13 cellular contexts compared by ENCODE assay signal in the genomic region with DNA sequence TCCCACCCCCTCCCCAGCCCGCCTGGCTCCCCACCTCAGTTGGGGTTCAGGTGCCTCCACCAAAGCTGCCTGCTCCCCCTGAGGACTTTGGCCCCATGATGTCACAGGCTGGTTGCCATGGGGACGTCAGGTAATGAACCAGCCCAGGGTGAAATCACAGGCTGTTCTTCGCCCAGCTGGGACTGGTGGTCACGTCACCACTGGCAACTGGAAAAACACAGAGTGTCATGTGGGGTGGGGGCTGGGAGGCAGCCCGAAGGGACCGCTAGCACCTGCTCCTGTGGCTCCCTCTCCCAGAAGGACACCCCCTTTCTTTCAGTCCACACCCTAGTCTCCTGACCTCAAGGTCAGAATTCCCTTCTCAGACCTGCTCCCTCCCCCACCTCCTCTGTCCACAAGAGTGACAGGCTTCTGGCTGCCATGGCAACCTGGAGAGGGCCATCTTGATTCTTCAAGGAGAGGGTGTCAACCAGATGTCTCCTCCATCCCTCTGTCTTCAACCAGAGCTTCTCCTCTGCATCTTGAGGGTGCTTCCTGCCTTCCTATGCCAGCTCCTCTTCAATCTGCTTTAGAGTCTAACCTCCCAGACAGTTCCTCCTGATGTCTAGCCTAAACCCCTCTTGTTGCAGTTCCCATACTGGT. TPM values are rescaled to one million over a fixed set of nuclear protein-coding genes. Genes with fewer than 3 reads are reported as not detected.
DNase-seq lines count a peak whose midpoint lies in the region; ATAC-seq, FAIRE-seq and TF ChIP-seq lines count a peak whose summit lies in the region.
"Had no signal": no experiment of that assay in that cellular context is flagged by ENCODE, and none has a peak within 500 bp of the region (broad histone marks: within the 10 kb centered on the region; RNA-seq: fewer than 3 reads in every experiment).

No MANE protein-coding gene starts in this region.

- DNase-seq in DMS153 (lab: John Stamatoyannopoulos, UW) (peak; percentile 60), DMS153 treated with DMSO at 0.1 percent for 48 hours (lab: John Stamatoyannopoulos, UW; ENCODE audit: unreplicated experiment) (no peak), Karpas-422 (peak; percentile 62), bronchial epithelial cell (ENCODE audit: low read depth) (peak; percentile 57), Kasumi-1 (lab: John Stamatoyannopoulos, UW) (no peak), GM20000 (ENCODE audit: low spot score) (no peak), suprapubic skin (ENCODE audit: low spot score in 2 of 2) (no peak)
- DNase-seq in naive thymus-derived CD4-positive, alpha-beta T cell, result no peak
- DNase-seq: 8988T; activated T-cell treated with anti-CD3 and anti-CD28 coated beads, Interleukin-2, amount 50 U/mL, for 24 hours; NCI-H1105; SW 1271 had no signal

- H3K27me3 ChIP-seq in Karpas-422 (ENCODE audit: low read length), result no peaks in the 10 kb centered on the region
- no peaks in the 10 kb centered on the region for H3K27me3 ChIP-seq in bronchial epithelial cell (ENCODE audit: control insufficient read depth, insufficient read depth, low read length)
- H3K27me3 ChIP-seq in naive thymus-derived CD4-positive, alpha-beta T cell (ENCODE audit: control insufficient read depth in 2 of 2, insufficient read depth in 2 of 2, low read length in 2 of 2), result no peaks in the 10 kb centered on the region
- no peaks in the 10 kb centered on the region for H3K27me3 ChIP-seq in suprapubic skin

- H3K4me3 ChIP-seq in Karpas-422 (ENCODE audit: low read length), result no peak overlapping the region
- no peak overlapping the region for H3K4me3 ChIP-seq in bronchial epithelial cell (ENCODE audit: low read depth, low read length)
- no peak overlapping the region for H3K4me3 ChIP-seq in naive thymus-derived CD4-positive, alpha-beta T cell (ENCODE audit: low read length)
- no peak overlapping the region for H3K4me3 ChIP-seq in suprapubic skin
- H3K4me3 ChIP-seq: prostate gland had no signal

- peaks cover 11 to 50% (median 13%) of the 10 kb centered on the region in 7 donors for H3K4me1 Mint-ChIP-seq in naive thymus-derived CD4-positive, alpha-beta T cell

- H3K4me1 ChIP-seq in Karpas-422 (ENCODE audit: low read length), result peaks cover 21% of the 10 kb centered on the region
- H3K4me1 ChIP-seq in naive thymus-derived CD4-positive, alpha-beta T cell (ENCODE audit: control insufficient read depth in 2 of 2, insufficient read depth in 2 of 2, low read length in 2 of 2), result peaks cover 0 to 17% of the 10 kb centered on the region in 2 donors
- H3K4me1 ChIP-seq in suprapubic skin, result peaks cover 15% of the 10 kb centered on the region
- H3K4me1 ChIP-seq: prostate gland had no signal

- H3K36me3 Mint-ChIP-seq in naive thymus-derived CD4-positive, alpha-beta T cell, result no peaks in the 10 kb centered on the region

- no peaks in the 10 kb centered on the region for H3K9me2 ChIP-seq in Karpas-422 (replicated peaks; ENCODE audit: insufficient read depth, low read length)

- no peaks in the 10 kb centered on the region for H3K9me3 ChIP-seq in Karpas-422 (ENCODE audit: low read length)
- no peaks in the 10 kb centered on the region for H3K9me3 ChIP-seq in naive thymus-derived CD4-positive, alpha-beta T cell (ENCODE audit: control insufficient read depth in 2 of 3, low read length in 3 of 3)
- H3K9me3 ChIP-seq in suprapubic skin, result no peaks in the 10 kb centered on the region
- H3K9me3 ChIP-seq: prostate gland had no signal

- no peak for TF ChIP-seq CTCF in bronchial epithelial cell (IDR thresholded peaks at IDR 0.05; ENCODE audit: insufficient read depth, low read length, severe bottlenecking)
- no peak for TF ChIP-seq CTCF in GM20000 (IDR thresholded peaks at IDR 0.05; ENCODE audit: extremely low read depth, missing control alignments)
- TF ChIP-seq CTCF in suprapubic skin (IDR thresholded peaks at IDR 0.05), result no peak

- no peak for FAIRE-seq in bronchial epithelial cell (lab: Jason Lieb, UNC)

- H3K36me3 ChIP-seq in Karpas-422 (ENCODE audit: insufficient read depth, low read length) (no peaks in the 10 kb centered on the region), bronchial epithelial cell (ENCODE audit: control insufficient read depth, insufficient read depth, low read length) (no peaks in the 10 kb centered on the region), suprapubic skin (no peaks in the 10 kb centered on the region)
- H3K36me3 ChIP-seq in naive thymus-derived CD4-positive, alpha-beta T cell (ENCODE audit: control insufficient read depth in 2 of 3, insufficient read depth in 3 of 3, low read length in 3 of 3), result no peaks in the 10 kb centered on the region
- H3K36me3 ChIP-seq: prostate gland had no signal

- POLR2A ChIA-PET in naive thymus-derived CD4-positive, alpha-beta T cell (lab: Charles Lee), result no interaction called here

- H3K27me3 Mint-ChIP-seq in naive thymus-derived CD4-positive, alpha-beta T cell, result peaks cover 0 to 40% (median 8%) of the 10 kb centered on the region in 5 donors

- no peak overlapping the region for H2AFZ ChIP-seq in Karpas-422 (ENCODE audit: low read length)

- H3K4me3 Mint-ChIP-seq in naive thymus-derived CD4-positive, alpha-beta T cell, result peak overlapping the region in 1 of 10 donors; percentile 12
- H3K4me3 Mint-ChIP-seq: activated T-cell treated with anti-CD3 and anti-CD28 coated beads, Interleukin-2, amount 50 U/mL, for 24 hours had no signal

- H3K79me2 ChIP-seq in Karpas-422 (ENCODE audit: low read length), result no peaks in the 10 kb centered on the region

- CTCF ChIA-PET in naive thymus-derived CD4-positive, alpha-beta T cell (lab: Charles Lee), result no interaction called here

- peak overlapping the region in 1 of 9 donors; percentile 43 for H3K27ac Mint-ChIP-seq in naive thymus-derived CD4-positive, alpha-beta T cell
- H3K27ac Mint-ChIP-seq: activated T-cell treated with anti-CD3 and anti-CD28 coated beads, Interleukin-2, amount 50 U/mL, for 24 hours had no signal

- 66% methylated on average over 2 of the region's 6 CpGs for WGBS in suprapubic skin

- peak; percentile 12 for ATAC-seq in naive thymus-derived CD4-positive, alpha-beta T cell

- H3K9ac ChIP-seq in Karpas-422 (ENCODE audit: low read length), result no peak overlapping the region

- no peak overlapping the region for H3K4me2 ChIP-seq in Karpas-422 (ENCODE audit: low read depth, low read length, poor library complexity, severe bottlenecking)

- no peaks in the 10 kb centered on the region for H4K20me1 ChIP-seq in Karpas-422 (ENCODE audit: insufficient read depth, low read depth, low read length)

- TF ChIP-seq POLR2A in suprapubic skin (IDR thresholded peaks at IDR 0.05), result no peak

- H3K9me3 Mint-ChIP-seq in naive thymus-derived CD4-positive, alpha-beta T cell, result no peaks in the 10 kb centered on the region
- H3K9me3 Mint-ChIP-seq: activated T-cell treated with anti-CD3 and anti-CD28 coated beads, Interleukin-2, amount 50 U/mL, for 24 hours had no signal

- no peak overlapping the region for H3K27ac ChIP-seq in Karpas-422 (ENCODE audit: low read length)
- no peak overlapping the region for H3K27ac ChIP-seq in naive thymus-derived CD4-positive, alpha-beta T cell (ENCODE audit: low read depth, low read length)
- H3K27ac ChIP-seq in suprapubic skin, result no peak overlapping the region
- H3K27ac ChIP-seq: prostate gland had no signal

- intact Hi-C loops in naive thymus-derived CD4-positive, alpha-beta T cell (cut with micrococcal nuclease), result no loop called here

- TF ChIP-seq EP300 in suprapubic skin (IDR thresholded peaks at IDR 0.05), result no peak

RNA-seq across cellular contexts. Expression of gene FAM131C, which starts 6.2 kb away (rescaled TPM):
- total RNA-seq in Karpas-422 (2014; rRNA removed; shearing (Covaris generic); ENCODE audit: low replicate concordance), result not detected in 2 replicates
- 0.53 and 0.77 TPM in 2 replicates for total RNA-seq in bronchial epithelial cell
- total RNA-seq in naive thymus-derived CD4-positive, alpha-beta T cell, result 1 to 10 TPM in 1 of 5 experiments, not detected in 4; 1.3 TPM
- polyA plus RNA-seq in naive thymus-derived CD4-positive, alpha-beta T cell, result not detected
- 1 to 10 TPM in 2 of 4 donors, under 1 TPM in 1, not detected in 1; 0.72 to 1.6 (median 1.2) TPM for total RNA-seq in suprapubic skin
- total RNA-seq: prostate gland had no signal

RNA-seq across cellular contexts. Expression of gene CLCNKB, which starts 23.7 kb away (rescaled TPM):
- total RNA-seq in Karpas-422 (2014; rRNA removed; shearing (Covaris generic); ENCODE audit: low replicate concordance), result not detected in 2 replicates
- total RNA-seq in bronchial epithelial cell, result under 0.01 and 0.26 TPM in 2 replicates
- not detected for total RNA-seq in naive thymus-derived CD4-positive, alpha-beta T cell
- not detected for polyA plus RNA-seq in naive thymus-derived CD4-positive, alpha-beta T cell
- under 1 TPM in 1 of 4 donors, not detected in 3; 0.42 TPM for total RNA-seq in suprapubic skin

RNA-seq across cellular contexts. Expression of gene CLCNKA, which starts 45.4 kb away (rescaled TPM):
- total RNA-seq in Karpas-422 (2014; rRNA removed; shearing (Covaris generic); ENCODE audit: low replicate concordance), result not detected in 2 replicates
- total RNA-seq in bronchial epithelial cell (not detected in 2 replicates), suprapubic skin (1 to 10 TPM in 1 of 4 donors, under 1 TPM in 2, not detected in 1; 0.23 to 1.9 (median 0.51) TPM)
- total RNA-seq in naive thymus-derived CD4-positive, alpha-beta T cell, result not detected
- polyA plus RNA-seq in naive thymus-derived CD4-positive, alpha-beta T cell, result not detected

RNA-seq across cellular contexts. Expression of gene HSPB7, which starts 49.4 kb away (rescaled TPM):
- not detected in 2 replicates for total RNA-seq in Karpas-422 (2014; rRNA removed; shearing (Covaris generic); ENCODE audit: low replicate concordance)
- under 0.01 TPM in 1 of 2 replicates, not detected in the other for total RNA-seq in bronchial epithelial cell
- not detected for total RNA-seq in naive thymus-derived CD4-positive, alpha-beta T cell
- polyA plus RNA-seq in naive thymus-derived CD4-positive, alpha-beta T cell, result not detected
- 1 to 10 TPM; 1.9 to 7.0 (median 3.3) TPM for total RNA-seq in suprapubic skin

Comparison
In these comparisons a context has a peak if more than half of its experiments do, and no peak if none do; other contexts are left out.
1. DNase-seq: peak in DMS153 (single experiment), Karpas-422 (single experiment) and bronchial epithelial cell (single experiment); none in DMS153 treated with DMSO at 0.1 percent for 48 hours (single experiment), naive thymus-derived CD4-positive, alpha-beta T cell (0 of 9), Kasumi-1 (0 of 2), GM20000 (single experiment) and suprapubic skin (0 of 2).